Comparison of ENCODE assay signal across 35 cellular contexts in genomic region chr6:87860902-87861301, GRCh38.
"Had no signal": no experiment of that assay in that cellular context is flagged by ENCODE, and none has a peak within 500 bp of the region (broad histone marks: within the 10 kb centered on the region; RNA-seq: fewer than 3 reads in every experiment).

No MANE protein-coding gene starts in this region.

- H3K4me3 ChIP-seq: MG63 had no signal

- H3K27me3 ChIP-seq: MG63 had no signal

- H3K36me3 ChIP-seq: MG63 had no signal

- DNase-seq: Karpas-422, Kasumi-1, MG63, MM.1S, MV-4-11, NCI-H1048, NCI-H1092, NCI-H1092 treated with DMSO at 0.1 percent for 48 hours, NCI-H1105, NCI-H1105 treated with DMSO at 0.1 percent for 48 hours, NCI-H1417, NCI-H1417 treated with DMSO at 0.1 percent for 48 hours, NCI-H1436, NCI-H1436 treated with DMSO at 0.1 percent for 48 hours, NCI-H146, NCI-H1694, NCI-H1694 treated with DMSO at 0.1 percent for 48 hours, NCI-H187, NCI-H187 treated with DMSO at 0.1 percent for 48 hours, NCI-H1930, NCI-H2029, NCI-H2029 treated with DMSO at 0.1 percent for 48 hours, NCI-H2081, NCI-H2081 treated with DMSO at 0.1 percent for 48 hours, NCI-H2107, NCI-H2171, NCI-H2171 treated with DMSO at 0.1 percent for 48 hours, NCI-H2227 treated with DMSO at 0.1 percent for 48 hours, NCI-H226, NCI-H345, NCI-H446, NCI-H446 treated with DMSO at 0.1 percent for 48 hours, NCI-H510A, NCI-H510A treated with DMSO at 0.1 percent for 48 hours, NCI-H524 had no signal
